In genomic region chr11:43177938-43178337, GRCh38 we compare ENCODE assay signal across 23 cellular contexts.
"Had no signal": no experiment of that assay in that cellular context is flagged by ENCODE, and none has a peak within 500 bp of the region (broad histone marks: within the 10 kb centered on the region; RNA-seq: fewer than 3 reads in every experiment).

No MANE protein-coding gene starts in this region.

- H3K4me1 ChIP-seq: stomach, suprapubic skin, testis, thyroid gland, tibial artery, transverse colon, upper lobe of left lung, upper lobe of right lung, uterus, vagina had no signal

- H3K27ac ChIP-seq: stomach, suprapubic skin, testis, thoracic aorta, thyroid gland, tibial artery, transverse colon, upper lobe of left lung, upper lobe of right lung, uterus, vagina had no signal

- H3K4me3 ChIP-seq: stomach, suprapubic skin, testis, thoracic aorta, thyroid gland, tibial artery, transverse colon, upper lobe of left lung, upper lobe of right lung, uterus, vagina had no signal

- H3K27me3 ChIP-seq: stomach, suprapubic skin, testis, thyroid gland, tibial artery, transverse colon, upper lobe of left lung, upper lobe of right lung, uterus, vagina had no signal

- DNase-seq: stimulated activated CD4-positive, alpha-beta T cell treated with anti-CD3 and anti-CD28 coated beads, Interleukin-2, amount 100 ng/mL, for 48 hours; stimulated activated CD4-positive, alpha-beta T cell treated with anti-CD3 and anti-CD28 coated beads, Interleukin-4, amount 100 ng/mL, for 1 hour; stimulated activated CD4-positive, alpha-beta T cell treated with anti-CD3 and anti-CD28 coated beads, Interleukin-4, amount 100 ng/mL, for 24 hours; stimulated activated CD4-positive, alpha-beta T cell treated with anti-CD3 and anti-CD28 coated beads, Interleukin-4, amount 100 ng/mL, for 4 hours; stimulated activated CD8-positive, alpha-beta memory T cell treated with anti-CD3 and anti-CD28 coated beads, Interleukin-4, amount 100 ng/mL, for 48 hours; stimulated activated naive B cell treated with anti-CD40 and anti-IgM and Interleukin-4, amounts not matched to agents 10 μg/mL and 1 μg/mL and 100 μg/mL, for 72 hours; stimulated activated naive CD4-positive, alpha-beta T cell; stimulated activated naive CD4-positive, alpha-beta T cell treated with Interleukin-2 at 50 U/mL for 16 hours; stimulated activated naive CD8-positive, alpha-beta T cell treated with anti-CD3 and anti-CD28 coated beads, Interleukin-15, amount 100 ng/mL, for 72 hours; stimulated activated naive CD8-positive, alpha-beta T cell treated with anti-CD3 and anti-CD28 coated beads, Interleukin-15, Interleukin-2, amounts not matched to agents 100 U/mL and 50 U/mL, for 24 hours; stomach; substantia nigra; testis; thyroid gland; tibial artery; transverse colon; trophoblast cell; upper lobe of left lung; upper lobe of right lung; uterus had no signal

- H3K9me3 ChIP-seq: stomach, suprapubic skin, testis, thoracic aorta, thyroid gland, tibial artery, transverse colon, upper lobe of left lung, upper lobe of right lung, uterus, vagina had no signal

- H3K36me3 ChIP-seq: stomach, suprapubic skin, thoracic aorta, thyroid gland, tibial artery, transverse colon, upper lobe of left lung, upper lobe of right lung, uterus, vagina had no signal
